Comparison of ENCODE assay signal across 27 cellular contexts in the genomic region with DNA sequence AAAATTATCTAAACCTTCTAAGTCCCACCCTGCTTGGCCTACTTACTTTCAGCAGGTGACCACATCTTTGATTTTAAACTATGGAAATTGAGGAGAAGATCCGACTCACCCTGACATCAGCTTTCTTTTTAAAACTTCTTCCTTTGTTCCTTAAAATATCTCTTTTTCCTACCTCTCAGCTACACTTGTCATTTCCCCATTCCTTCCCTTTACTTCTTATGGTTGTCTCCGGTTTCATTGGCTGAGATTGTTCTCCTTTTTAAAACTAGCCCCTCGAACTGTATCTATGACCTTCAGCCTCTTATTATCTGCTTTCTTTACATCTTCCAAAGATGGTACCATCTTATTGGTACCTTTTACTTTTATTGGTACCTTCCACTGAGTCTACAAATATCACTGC.
"Had no signal": no experiment of that assay in that cellular context is flagged by ENCODE, and none has a peak within 500 bp of the region (broad histone marks: within the 10 kb centered on the region; RNA-seq: fewer than 3 reads in every experiment).

No MANE protein-coding gene starts in this region.

- H3K27ac ChIP-seq: Peyer's patch, RWPE1, VCaP had no signal

- H3K36me3 Mint-ChIP-seq: brain had no signal

- H3K4me3 Mint-ChIP-seq: activated CD4-positive, alpha-beta memory T cell treated with anti-CD3 and anti-CD28 coated beads, Interleukin-2, amount 10 ng/mL, durations not matched to agents 7 days and 5 days; activated naive CD4-positive, alpha-beta T cell treated with anti-CD3 and anti-CD28 coated beads for 36 hours; activated naive CD8-positive, alpha-beta T cell; activated T-helper 17 cell treated with anti-CD3 and anti-CD28 coated beads, Interleukin-2, amount 50 U/mL, for 72 hours; brain; central memory CD8-positive, alpha-beta T cell; T-helper 17 cell had no signal

- H3K27me3 Mint-ChIP-seq: activated CD4-positive, alpha-beta memory T cell treated with anti-CD3 and anti-CD28 coated beads, Interleukin-2, amount 10 ng/mL, durations not matched to agents 7 days and 5 days; activated naive CD8-positive, alpha-beta T cell; activated T-helper 17 cell treated with anti-CD3 and anti-CD28 coated beads, Interleukin-2, amount 50 U/mL, for 72 hours; brain; T-helper 17 cell had no signal

- H3K27ac Mint-ChIP-seq: activated CD4-positive, alpha-beta memory T cell treated with anti-CD3 and anti-CD28 coated beads, Interleukin-2, amount 10 ng/mL, durations not matched to agents 7 days and 5 days; activated naive CD4-positive, alpha-beta T cell treated with anti-CD3 and anti-CD28 coated beads for 36 hours; activated naive CD8-positive, alpha-beta T cell; activated T-helper 17 cell treated with anti-CD3 and anti-CD28 coated beads, Interleukin-2, amount 50 U/mL, for 72 hours; brain had no signal

- H3K36me3 ChIP-seq: Peyer's patch had no signal

- H3K9me3 ChIP-seq: Peyer's patch had no signal

- H3K4me1 ChIP-seq: Peyer's patch had no signal

- H3K4me3 ChIP-seq: Peyer's patch had no signal

- H3K4me1 Mint-ChIP-seq: activated CD4-positive, alpha-beta memory T cell treated with anti-CD3 and anti-CD28 coated beads, Interleukin-2, amount 10 ng/mL, durations not matched to agents 7 days and 5 days; activated T-helper 17 cell treated with anti-CD3 and anti-CD28 coated beads, Interleukin-2, amount 50 U/mL, for 72 hours; brain; central memory CD8-positive, alpha-beta T cell had no signal

- H3K9me3 Mint-ChIP-seq: activated CD4-positive, alpha-beta memory T cell treated with anti-CD3 and anti-CD28 coated beads, Interleukin-2, amount 10 ng/mL, durations not matched to agents 7 days and 5 days had no signal

- H3K27me3 ChIP-seq: Peyer's patch had no signal

- DNase-seq: activated CD4-positive, alpha-beta memory T cell treated with anti-CD3 and anti-CD28 coated beads, Interleukin-2, amount 10 ng/mL, durations not matched to agents 7 days and 5 days; activated CD4-positive, alpha-beta T cell treated with anti-CD3 and anti-CD28 coated beads, Interleukin-2, amount 50 U/mL, for 1 hour; activated CD4-positive, CD25-positive, alpha-beta regulatory T cell; activated gamma-delta T cell; activated naive CD4-positive, alpha-beta T cell treated with anti-CD3 and anti-CD28 coated beads for 36 hours; activated T-cell treated with anti-CD3 and anti-CD28 coated beads for 4 hours; activated T-cell treated with anti-CD3 and anti-CD28 coated beads, Interleukin-2, amount 50 U/mL, for 48 hours; amygdala; Kasumi-1; NCI-H1105; NCI-H1436; NCI-H1694 treated with DMSO at 0.1 percent for 48 hours; NCI-H2029 treated with DMSO at 0.1 percent for 48 hours; NCI-H446 treated with DMSO at 0.1 percent for 48 hours; NCI-H524 treated with DMSO at 0.1 percent for 48 hours; NCI-H774; NK-92 treated with Interleukin-12 subunit alpha and Interleukin-12 subunit beta, amount 100 ng/mL, for 24 hours; Peyer's patch; Right ventricle myocardium superior; T-helper 17 cell; T1000 had no signal
